In genomic region chr1:44646276-44646675, GRCh38 we compare ENCODE assay signal across 18 cellular contexts. TPM values are rescaled to one million over a fixed set of nuclear protein-coding genes. Genes with fewer than 3 reads are reported as not detected.
DNase-seq lines count a peak whose midpoint lies in the region; ATAC-seq and TF ChIP-seq lines count a peak whose summit lies in the region.
"Had no signal": no experiment of that assay in that cellular context is flagged by ENCODE, and none has a peak within 500 bp of the region (broad histone marks: within the 10 kb centered on the region; RNA-seq: fewer than 3 reads in every experiment).

No MANE protein-coding gene starts in this region.

- DNase-seq in adipocyte (ENCODE audit: low read depth) (no peak), esophagus squamous epithelium (lab: John Stamatoyannopoulos, UW) (no peak), omental fat pad (ENCODE audit: low spot score) (no peak), type B pancreatic cell (ENCODE audit: extremely low spot score, unreplicated experiment) (peak; percentile 63), retina (no peak), progenitor cell of endocrine pancreas (ENCODE audit: low spot score, unreplicated experiment) (no peak)
- DNase-seq in effector memory CD8-positive, alpha-beta T cell = no peak
- DNase-seq: activated CD4-positive, CD25-positive, alpha-beta regulatory T cell treated with anti-CD3 and anti-CD28 coated beads, Interleukin-2, amount 50 U/mL, for 72 hours; activated naive CD4-positive, alpha-beta T cell treated with anti-CD3 and anti-CD28 coated beads, Interleukin-2, amount 10 ng/mL, durations not matched to agents 7 days and 5 days; CD4-positive, CD25-positive, alpha-beta regulatory T cell; DND-41; left cardiac atrium; naive B cell; NCI-H2107; NCI-H748 treated with DMSO at 0.1 percent for 48 hours; stimulated activated CD4-positive, alpha-beta T cell treated with anti-CD3 and anti-CD28 coated beads, Interleukin-2, amount 100 ng/mL, for 48 hours; T-helper 17 cell had no signal

- no peaks in the 10 kb centered on the region for H3K9me3 ChIP-seq in adipocyte (ENCODE audit: control insufficient read depth, low read length)
- H3K9me3 ChIP-seq in esophagus squamous epithelium = no peaks in the 10 kb centered on the region

- H3K36me3 ChIP-seq in adipocyte (ENCODE audit: control insufficient read depth, insufficient read depth, low read length, severe bottlenecking) (peaks cover 38% of the 10 kb centered on the region), esophagus squamous epithelium (peaks cover 34 to 100% (median 55%) of the 10 kb centered on the region in 3 donors)

- peaks cover 36% of the 10 kb centered on the region for H3K4me1 Mint-ChIP-seq in type B pancreatic cell (ENCODE audit: unreplicated experiment)
- H3K4me1 Mint-ChIP-seq in effector memory CD8-positive, alpha-beta T cell (ENCODE audit: low read depth in 2 of 2) = peaks cover 13 to 16% of the 10 kb centered on the region in 2 donors
- H3K4me1 Mint-ChIP-seq in progenitor cell of endocrine pancreas (ENCODE audit: low read depth) = peaks cover 23% of the 10 kb centered on the region
- H3K4me1 Mint-ChIP-seq: activated naive CD4-positive, alpha-beta T cell treated with anti-CD3 and anti-CD28 coated beads, Interleukin-2, amount 10 ng/mL, durations not matched to agents 7 days and 5 days had no signal

- H3K27me3 ChIP-seq in adipocyte (replicated peaks; ENCODE audit: control insufficient read depth, insufficient read depth, low read length) (no peaks in the 10 kb centered on the region), esophagus squamous epithelium (no peaks in the 10 kb centered on the region)

- H3K4me3 ChIP-seq in adipocyte (ENCODE audit: low read length) (no peak overlapping the region), esophagus squamous epithelium (peak overlapping the region in 1 of 4 donors; percentile 14)

- H3K4me1 ChIP-seq in adipocyte (ENCODE audit: control insufficient read depth, insufficient read depth, low read length) = peaks cover 21% of the 10 kb centered on the region
- peaks cover 0 to 50% (median 20%) of the 10 kb centered on the region in 3 donors for H3K4me1 ChIP-seq in esophagus squamous epithelium

- H3K36me3 Mint-ChIP-seq in type B pancreatic cell = peaks cover 37% of the 10 kb centered on the region
- H3K36me3 Mint-ChIP-seq in effector memory CD8-positive, alpha-beta T cell (ENCODE audit: insufficient read depth) = peaks cover 38% of the 10 kb centered on the region
- H3K36me3 Mint-ChIP-seq in progenitor cell of endocrine pancreas (ENCODE audit: insufficient read depth) = peaks cover 21% of the 10 kb centered on the region

- ATAC-seq in omental fat pad (ENCODE audit: low FRiP score) = peak; percentile 90
- ATAC-seq in effector memory CD8-positive, alpha-beta T cell (replicated peaks) = no peak
- ATAC-seq: T-helper 17 cell had no signal

- H3K9me3 Mint-ChIP-seq in type B pancreatic cell = no peaks in the 10 kb centered on the region
- H3K9me3 Mint-ChIP-seq in effector memory CD8-positive, alpha-beta T cell = no peaks in the 10 kb centered on the region
- H3K9me3 Mint-ChIP-seq in progenitor cell of endocrine pancreas (ENCODE audit: low read depth) = no peaks in the 10 kb centered on the region
- H3K9me3 Mint-ChIP-seq: activated naive CD4-positive, alpha-beta T cell treated with anti-CD3 and anti-CD28 coated beads, Interleukin-2, amount 10 ng/mL, durations not matched to agents 7 days and 5 days; CD4-positive, CD25-positive, alpha-beta regulatory T cell; naive B cell had no signal

- no peaks in the 10 kb centered on the region for H3K27me3 Mint-ChIP-seq in type B pancreatic cell
- no peaks in the 10 kb centered on the region for H3K27me3 Mint-ChIP-seq in effector memory CD8-positive, alpha-beta T cell
- H3K27me3 Mint-ChIP-seq in progenitor cell of endocrine pancreas = no peaks in the 10 kb centered on the region
- H3K27me3 Mint-ChIP-seq: activated naive CD4-positive, alpha-beta T cell treated with anti-CD3 and anti-CD28 coated beads, Interleukin-2, amount 10 ng/mL, durations not matched to agents 7 days and 5 days; CD4-positive, CD25-positive, alpha-beta regulatory T cell; naive B cell; T-helper 17 cell had no signal

- H3K4me3 Mint-ChIP-seq in type B pancreatic cell (no peak overlapping the region), progenitor cell of endocrine pancreas (ENCODE audit: low read depth) (no peak overlapping the region)
- H3K4me3 Mint-ChIP-seq in effector memory CD8-positive, alpha-beta T cell = no peak overlapping the region
- H3K4me3 Mint-ChIP-seq: activated naive CD4-positive, alpha-beta T cell treated with anti-CD3 and anti-CD28 coated beads, Interleukin-2, amount 10 ng/mL, durations not matched to agents 7 days and 5 days; CD4-positive, CD25-positive, alpha-beta regulatory T cell; naive B cell; T-helper 17 cell had no signal

- H3K9ac ChIP-seq in adipocyte (ENCODE audit: low read length) = peak overlapping the region; percentile 48

- no peak for TF ChIP-seq POLR2A in esophagus squamous epithelium (IDR thresholded peaks at IDR 0.05)

- H3K27ac ChIP-seq in esophagus squamous epithelium = peak overlapping the region; percentile 55 to 86 (median 74)

- TF ChIP-seq CTCF in esophagus squamous epithelium (IDR thresholded peaks at IDR 0.05) (no peak), omental fat pad (IDR thresholded peaks at IDR 0.05) (no peak), type B pancreatic cell (conservative IDR thresholded peaks at IDR 0.05) (no peak), progenitor cell of endocrine pancreas (IDR thresholded peaks at IDR 0.05; ENCODE audit: unreplicated experiment) (no peak)

- H3K27ac Mint-ChIP-seq in type B pancreatic cell = no peak overlapping the region
- peak overlapping the region in 1 of 2 donors; percentile 79 for H3K27ac Mint-ChIP-seq in effector memory CD8-positive, alpha-beta T cell
- no peak overlapping the region for H3K27ac Mint-ChIP-seq in progenitor cell of endocrine pancreas
- H3K27ac Mint-ChIP-seq: activated naive CD4-positive, alpha-beta T cell treated with anti-CD3 and anti-CD28 coated beads, Interleukin-2, amount 10 ng/mL, durations not matched to agents 7 days and 5 days; CD4-positive, CD25-positive, alpha-beta regulatory T cell had no signal

- intact Hi-C loops in esophagus squamous epithelium (cut with DNase I) = no loop called here

- WGBS in esophagus squamous epithelium, 2 donors = 66 to 92% methylated on average over 6 to 9 of the region's 24 CpGs

RNA-seq across cellular contexts. Expression of gene TMEM53, which starts 28.0 kb away (rescaled TPM):
- total RNA-seq in esophagus squamous epithelium = 1 to 10 TPM; 3.2 to 5.8 (median 4.0) TPM
- total RNA-seq in omental fat pad = 10 to 100 TPM in 3 of 4 donors, 1 to 10 TPM in 1; 7.6 to 14.0 (median 10.3) TPM
- total RNA-seq in type B pancreatic cell (ENCODE audit: low replicate concordance) = 6.6 and 9.1 TPM in 2 replicates
- total RNA-seq in progenitor cell of endocrine pancreas = 11.8 and 13.9 TPM in 2 replicates

RNA-seq across cellular contexts. Expression of gene ARMH1, which starts 28.2 kb away (rescaled TPM):
- 1 to 10 TPM in 1 of 4 donors, not detected in 3; 1.3 TPM for total RNA-seq in esophagus squamous epithelium
- total RNA-seq in omental fat pad = 1 to 10 TPM in 3 of 4 donors, under 1 TPM in 1; 0.47 to 2.4 (median 1.2) TPM
- total RNA-seq in type B pancreatic cell (ENCODE audit: low replicate concordance) = 5.5 and 11.6 TPM in 2 replicates
- 14.9 and 15.0 TPM in 2 replicates for total RNA-seq in progenitor cell of endocrine pancreas
- total RNA-seq: pulmonary artery endothelial cell had no signal
